In the genomic region with DNA sequence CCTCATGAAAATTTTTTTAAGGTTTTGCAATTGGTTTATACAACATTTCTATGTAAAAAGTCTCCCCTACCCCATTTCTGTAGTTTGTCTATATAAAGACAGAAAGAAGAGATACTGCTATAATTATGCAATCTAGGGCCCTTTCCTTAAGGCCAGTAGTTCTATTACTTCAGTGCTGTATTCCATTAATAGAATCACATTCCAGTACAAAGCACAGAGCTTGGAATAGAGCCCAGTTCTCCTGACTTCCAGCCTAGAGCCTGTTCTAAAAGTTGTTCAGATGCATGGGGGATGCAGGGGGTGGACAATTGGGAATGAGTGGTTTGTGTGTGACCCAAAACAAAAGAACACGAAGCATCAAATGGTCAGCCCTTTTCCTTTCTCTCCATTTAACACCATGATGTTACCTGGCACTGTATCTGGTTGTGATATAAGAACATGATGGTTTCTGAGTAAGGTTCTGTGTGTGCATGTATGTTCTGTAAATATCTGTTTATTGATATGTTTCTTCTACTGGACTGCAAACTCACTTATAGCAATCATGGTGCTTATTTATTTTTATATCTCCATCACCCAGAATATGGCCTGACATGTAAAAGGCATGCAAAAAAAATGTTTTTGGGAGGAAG, we compare ENCODE assay signal across 13 cellular contexts. TPM values are rescaled to one million over a fixed set of nuclear protein-coding genes. Genes with fewer than 3 reads are reported as not detected.
A peak's percentile ranks its signal among the peaks of the same experiment; 100 is the strongest.
DNase-seq lines count a peak whose midpoint lies in the region; ATAC-seq, FAIRE-seq and TF ChIP-seq lines count a peak whose summit lies in the region.
"Had no signal": no experiment of that assay in that cellular context is flagged by ENCODE, and none has a peak within 500 bp of the region (broad histone marks: within the 10 kb centered on the region; RNA-seq: fewer than 3 reads in every experiment).

No MANE protein-coding gene starts in this region.

- H3K27ac Mint-ChIP-seq in chondrocyte (ENCODE audit: unreplicated experiment), result peak overlapping the region; percentile 83
- H3K27ac Mint-ChIP-seq: activated T-cell treated with anti-CD3 and anti-CD28 coated beads, Interleukin-2, amount 50 U/mL, for 72 hours; T-helper 17 cell had no signal

- peaks cover 11% of the 10 kb centered on the region; the same call in 1 of the 2 replicates for H3F3A ChIP-seq in GM23248 (ENCODE audit: insufficient read depth)

- TF ChIP-seq POLR2A in spleen (IDR thresholded peaks at IDR 0.05), result no peak

- peaks cover 25% of the 10 kb centered on the region for H3K4me1 ChIP-seq in GM23248 (ENCODE audit: insufficient read depth)
- peaks cover 12 to 15% of the 10 kb centered on the region in 2 donors for H3K4me1 ChIP-seq in kidney (ENCODE audit: control insufficient read depth in 1 of 2, insufficient read depth in 1 of 2, low read depth in 1 of 2, low read length in 2 of 2)
- H3K4me1 ChIP-seq in spleen, result peaks cover 0 to 11% (median 5%) of the 10 kb centered on the region in 6 donors
- H3K4me1 ChIP-seq: foreskin keratinocyte had no signal

- intact Hi-C loops in kidney (cut with DNase I), result no loop called here
- intact Hi-C loops in spleen (cut with DNase I; ENCODE audit: low total_unique reads), result no loop called here

- peak overlapping the region; percentile 43 for H2AFZ ChIP-seq in GM23248

- peaks cover 5% of the 10 kb centered on the region for H3K36me3 Mint-ChIP-seq in chondrocyte (ENCODE audit: low read depth)

- peak; percentile 74 for DNase-seq in GM23248
- no peak for DNase-seq in chondrocyte (ENCODE audit: low spot score)
- DNase-seq in kidney, result no peak
- DNase-seq in spleen, result no peak
- no peak for DNase-seq in COLO668 (lab: John Stamatoyannopoulos, UW; ENCODE audit: unreplicated experiment)
- no peak for DNase-seq in T-helper 1 cell
- DNase-seq: activated T-cell treated with anti-CD3 and anti-CD28 coated beads, Interleukin-2, amount 50 U/mL, for 72 hours; NCI-H69; occipital lobe; T-helper 17 cell had no signal

- peaks cover 46% of the 10 kb centered on the region for H3K4me1 Mint-ChIP-seq in chondrocyte (ENCODE audit: low read depth)
- H3K4me1 Mint-ChIP-seq: T-helper 17 cell had no signal

- H3K9ac ChIP-seq in GM23248 (no peak overlapping the region), kidney (ENCODE audit: low read length in 2 of 2) (no peak overlapping the region)

- H3K27ac ChIP-seq in GM23248 (no peak overlapping the region; the same call in 1 of the 2 replicates), kidney (ENCODE audit: low read depth in 2 of 2, low read length in 2 of 2) (peak overlapping the region; percentile 32 to 55), spleen (peak overlapping the region in 7 of 8 donors; percentile 20 to 65 (median 56))
- H3K27ac ChIP-seq: foreskin keratinocyte had no signal

- no peak overlapping the region for H3K4me3 Mint-ChIP-seq in chondrocyte (ENCODE audit: unreplicated experiment)
- H3K4me3 Mint-ChIP-seq: activated T-cell treated with anti-CD3 and anti-CD28 coated beads, Interleukin-2, amount 50 U/mL, for 72 hours; T-helper 17 cell had no signal

- TF ChIP-seq CTCF in chondrocyte (IDR thresholded peaks at IDR 0.05), result no peak
- TF ChIP-seq CTCF in kidney (IDR thresholded peaks at IDR 0.05; ENCODE audit: borderline replicate concordance, extremely low read depth, insufficient read depth), result no peak
- no peak for TF ChIP-seq CTCF in spleen (IDR thresholded peaks at IDR 0.05 in 8 of 11, conservative IDR thresholded peaks at IDR 0.05 in 3 of 11)

- no peaks in the 10 kb centered on the region; the same call in 1 of the 2 replicates for H3K9me2 ChIP-seq in GM23248 (ENCODE audit: insufficient read depth)

- H3K4me2 ChIP-seq in GM23248 (ENCODE audit: unreplicated experiment), result peak overlapping the region; percentile 33

- ATAC-seq in HG03520 (IDR thresholded peaks at IDR 0.05; ENCODE audit: unreplicated experiment) (no peak), HG02938 (IDR thresholded peaks at IDR 0.05; ENCODE audit: unreplicated experiment) (no peak)
- ATAC-seq: activated T-cell treated with anti-CD3 and anti-CD28 coated beads, Interleukin-2, amount 50 U/mL, for 72 hours; foreskin keratinocyte; T-helper 17 cell had no signal

- H3K27me3 ChIP-seq in GM23248 (replicated peaks; ENCODE audit: insufficient read depth) (no peaks in the 10 kb centered on the region), spleen (replicated peaks in 1 of 7) (peaks cover 0 to 4% (median 0%) of the 10 kb centered on the region in 7 donors)
- H3K27me3 ChIP-seq: foreskin keratinocyte had no signal

- H3K27me3 Mint-ChIP-seq in chondrocyte (ENCODE audit: low read depth), result no peaks in the 10 kb centered on the region

- in situ Hi-C loops in GM23248 (cut with MboI), result no loop called here

- no peak overlapping the region for H3K4me3 ChIP-seq in GM23248
- peak overlapping the region in 1 of 2 donors; percentile 20 for H3K4me3 ChIP-seq in kidney (ENCODE audit: low read length in 2 of 2)
- no peak overlapping the region for H3K4me3 ChIP-seq in spleen

- WGBS in GM23248 (ENCODE audit: low coverage in 1 of 2, low lambda C conversion rate in 2 of 2, missing lambda C conversion rate in 2 of 2), 2 experiments, result 8 to 9% methylated on average over 1 of the region's 1 CpG
- WGBS in spleen, 5 donors, result 47 to 87% (median 59%) methylated on average over 1 of the region's 1 CpG

- FAIRE-seq in kidney (lab: Jason Lieb, UNC), result peak; percentile 92

- H3K36me3 ChIP-seq in GM23248 (ENCODE audit: low read depth) (no peaks in the 10 kb centered on the region), kidney (ENCODE audit: control insufficient read depth in 1 of 2, insufficient read depth in 2 of 2, low read length in 2 of 2) (no peaks in the 10 kb centered on the region), spleen (no peaks in the 10 kb centered on the region)

- no peaks in the 10 kb centered on the region for H3K9me3 ChIP-seq in GM23248 (ENCODE audit: low read depth)
- peaks cover 0 to 3% of the 10 kb centered on the region in 2 donors for H3K9me3 ChIP-seq in kidney (ENCODE audit: control insufficient read depth in 1 of 2, low read length in 2 of 2)
- H3K9me3 ChIP-seq in spleen, result peaks cover 0 to 6% (median 0%) of the 10 kb centered on the region in 8 donors

- peaks cover 12% of the 10 kb centered on the region for H3K9me3 Mint-ChIP-seq in chondrocyte (ENCODE audit: low read depth)

- no peaks in the 10 kb centered on the region for H4K20me1 ChIP-seq in GM23248 (ENCODE audit: insufficient read depth)

- no peaks in the 10 kb centered on the region for H3K79me2 ChIP-seq in GM23248 (ENCODE audit: insufficient read depth)

RNA-seq across cellular contexts. Expression of gene GRAMD2B, which starts 8.2 kb away (rescaled TPM):
- total RNA-seq in GM23248 (2014; rRNA removed; shearing (Covaris generic)), result 88.5 and 90.4 TPM in 2 replicates
- polyA plus RNA-seq in GM23248 (2016; fragmentation: Nextera tagmentation; extraction: Ambion mirVana), result 128 and 129 TPM in 2 replicates
- total RNA-seq in chondrocyte, result 56.5 to 72.4 TPM (median 61.5 TPM) in 3 replicates
- 38.5 TPM for total RNA-seq in kidney
- 18.4 TPM for polyA plus RNA-seq in kidney (ENCODE audit: insufficient read depth, low read depth, low replicate concordance)
- total RNA-seq in spleen, result 10 to 100 TPM in 5 of 7 donors, 1 to 10 TPM in 2; 5.3 to 28.7 (median 12.1) TPM
- polyA plus RNA-seq in spleen, result 1 to 10 TPM; 3.0 to 4.5 (median 3.6) TPM
